In genomic region chr1:219990782-219991510, GRCh38 we compare ENCODE assay signal across 9 cellular contexts. TPM values are rescaled to one million over a fixed set of nuclear protein-coding genes. Genes with fewer than 3 reads are reported as not detected.
DNase-seq lines count a peak whose midpoint lies in the region; ATAC-seq and TF ChIP-seq lines count a peak whose summit lies in the region.
"Had no signal": no experiment of that assay in that cellular context is flagged by ENCODE, and none has a peak within 500 bp of the region (broad histone marks: within the 10 kb centered on the region; RNA-seq: fewer than 3 reads in every experiment).

No MANE protein-coding gene starts in this region.

- peaks cover 12% of the 10 kb centered on the region for H3K36me3 ChIP-seq in smooth muscle cell (ENCODE audit: low read depth)

- no peak for ATAC-seq in GM19395 (IDR thresholded peaks at IDR 0.05; ENCODE audit: unreplicated experiment)
- no peak for ATAC-seq in HG03108 (IDR thresholded peaks at IDR 0.05; ENCODE audit: unreplicated experiment)
- no peak for ATAC-seq in HG02588 (IDR thresholded peaks at IDR 0.05; ENCODE audit: unreplicated experiment)

- no peak overlapping the region for H3K4me2 ChIP-seq in smooth muscle cell

- H4K20me1 ChIP-seq in smooth muscle cell (ENCODE audit: low read depth): no peaks in the 10 kb centered on the region

- 77% methylated on average over 2 of the region's 2 CpGs for WGBS in smooth muscle cell (ENCODE audit: low lambda C conversion rate)

- no peak overlapping the region for H3K27ac ChIP-seq in smooth muscle cell (ENCODE audit: low read depth)

- no peaks in the 10 kb centered on the region for H3K79me2 ChIP-seq in smooth muscle cell (ENCODE audit: low read depth)

- CTCF ChIA-PET in HEK293T (lab: Yijun Ruan, JAX): interaction anchor here (0.7 kb wide), 2 partner anchors 9 to 1020 kb away, joined by 3 to 5 read pairs; no protein-coding TSS in a partner anchor

- H3K4me1 ChIP-seq in smooth muscle cell (ENCODE audit: low read depth): no peaks in the 10 kb centered on the region

- POLR2A ChIA-PET in HEK293T (lab: Yijun Ruan, JAX): no interaction called here

- TF ChIP-seq CTCF in fibroblast of mammary gland (conservative IDR thresholded peaks at IDR 0.05; ENCODE audit: control insufficient read depth, insufficient read depth, low read depth, low read length) (peak; percentile 70), smooth muscle cell (IDR thresholded peaks at IDR 0.05; ENCODE audit: borderline replicate concordance, insufficient read depth, poor library complexity, severe bottlenecking) (peak; percentile 46)

- H3K4me3 ChIP-seq in fibroblast of mammary gland (ENCODE audit: control insufficient read depth, low read depth, low read length): no peak overlapping the region
- no peak overlapping the region for H3K4me3 ChIP-seq in smooth muscle cell

- no peak overlapping the region for H2AFZ ChIP-seq in smooth muscle cell (ENCODE audit: low read depth)

- no peaks in the 10 kb centered on the region for H3F3A ChIP-seq in smooth muscle cell (ENCODE audit: low read depth)

- H3K9me3 ChIP-seq in smooth muscle cell (replicated peaks; ENCODE audit: low read depth): no peaks in the 10 kb centered on the region

- DNase-seq in CMK (ENCODE audit: low read depth) (peak; percentile 5), HEK293T (ENCODE audit: extremely low spot score) (peak; percentile 15), RKO (ENCODE audit: low spot score) (peak; percentile 65), fibroblast of mammary gland (ENCODE audit: low read depth) (peak; percentile 58), smooth muscle cell (lab: John Stamatoyannopoulos, UW; ENCODE audit: unreplicated experiment) (no peak)
- DNase-seq: naive B cell had no signal

- H3K9ac ChIP-seq in smooth muscle cell (ENCODE audit: low read depth): no peak overlapping the region

- no peaks in the 10 kb centered on the region for H3K27me3 ChIP-seq in smooth muscle cell (ENCODE audit: low read depth)

TF ChIP-seq in HEK293T, 16 proteins besides CTCF, POLR2A, EP300 and RAD21:
- TF ChIP-seq ARNT (IDR thresholded peaks at IDR 0.05) (no peak), ZNF384 (IDR thresholded peaks at IDR 0.05) (peak; percentile 98)

RNA-seq across cellular contexts. Expression of gene EPRS1, which starts 55.4 kb away (rescaled TPM):
- total RNA-seq in smooth muscle cell: 71.8 and 79.4 TPM in 2 replicates
- polyA plus RNA-seq in smooth muscle cell: 40.2 and 47.8 TPM in 2 replicates
